In the genomic region with DNA sequence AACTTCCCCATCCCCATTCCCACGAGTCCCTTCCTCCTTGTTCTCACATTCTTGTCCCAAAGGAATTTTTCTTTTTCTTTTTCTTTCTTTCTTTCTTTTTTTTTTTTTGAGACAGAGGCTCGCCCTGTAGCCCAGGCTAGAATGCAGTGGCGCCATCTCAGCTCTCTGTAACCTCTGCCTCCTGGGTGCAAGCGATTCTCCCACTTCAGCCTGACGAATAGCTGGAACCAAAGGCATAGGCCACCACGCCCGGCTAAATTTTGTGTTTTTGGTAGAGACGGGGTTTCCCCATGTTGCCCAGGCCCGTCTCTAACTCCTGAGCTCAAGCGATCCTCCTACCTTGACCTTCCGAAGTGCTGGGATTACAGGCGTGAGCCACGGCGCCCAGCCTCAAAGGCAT, we compare ENCODE assay signal across 1 cellular context.
TF ChIP-seq lines count a peak whose summit lies in the region.

No MANE protein-coding gene starts in this region.

TF ChIP-seq in A549, 52 proteins besides CTCF, POLR2A, EP300 and RAD21 (continued from another document):
- TF ChIP-seq MYC (IDR thresholded peaks at IDR 0.05; ENCODE audit: borderline replicate concordance, low read length) = no peak
- TF ChIP-seq, protein P1, sequence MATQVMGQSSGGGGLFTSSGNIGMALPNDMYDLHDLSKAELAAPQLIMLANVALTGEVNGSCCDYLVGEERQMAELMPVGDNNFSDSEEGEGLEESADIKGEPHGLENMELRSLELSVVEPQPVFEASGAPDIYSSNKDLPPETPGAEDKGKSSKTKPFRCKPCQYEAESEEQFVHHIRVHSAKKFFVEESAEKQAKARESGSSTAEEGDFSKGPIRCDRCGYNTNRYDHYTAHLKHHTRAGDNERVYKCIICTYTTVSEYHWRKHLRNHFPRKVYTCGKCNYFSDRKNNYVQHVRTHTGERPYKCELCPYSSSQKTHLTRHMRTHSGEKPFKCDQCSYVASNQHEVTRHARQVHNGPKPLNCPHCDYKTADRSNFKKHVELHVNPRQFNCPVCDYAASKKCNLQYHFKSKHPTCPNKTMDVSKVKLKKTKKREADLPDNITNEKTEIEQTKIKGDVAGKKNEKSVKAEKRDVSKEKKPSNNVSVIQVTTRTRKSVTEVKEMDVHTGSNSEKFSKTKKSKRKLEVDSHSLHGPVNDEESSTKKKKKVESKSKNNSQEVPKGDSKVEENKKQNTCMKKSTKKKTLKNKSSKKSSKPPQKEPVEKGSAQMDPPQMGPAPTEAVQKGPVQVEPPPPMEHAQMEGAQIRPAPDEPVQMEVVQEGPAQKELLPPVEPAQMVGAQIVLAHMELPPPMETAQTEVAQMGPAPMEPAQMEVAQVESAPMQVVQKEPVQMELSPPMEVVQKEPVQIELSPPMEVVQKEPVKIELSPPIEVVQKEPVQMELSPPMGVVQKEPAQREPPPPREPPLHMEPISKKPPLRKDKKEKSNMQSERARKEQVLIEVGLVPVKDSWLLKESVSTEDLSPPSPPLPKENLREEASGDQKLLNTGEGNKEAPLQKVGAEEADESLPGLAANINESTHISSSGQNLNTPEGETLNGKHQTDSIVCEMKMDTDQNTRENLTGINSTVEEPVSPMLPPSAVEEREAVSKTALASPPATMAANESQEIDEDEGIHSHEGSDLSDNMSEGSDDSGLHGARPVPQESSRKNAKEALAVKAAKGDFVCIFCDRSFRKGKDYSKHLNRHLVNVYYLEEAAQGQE (IDR thresholded peaks at IDR 0.05) = no peak
- no peak for TF ChIP-seq KDM1A (IDR thresholded peaks at IDR 0.05; ENCODE audit: low read depth)
- no peak for TF ChIP-seq CBX2 (IDR thresholded peaks at IDR 0.05; ENCODE audit: borderline replicate concordance, low read depth)
- no peak for TF ChIP-seq RFX5 (IDR thresholded peaks at IDR 0.05)
- no peak for TF ChIP-seq EHMT2 (IDR thresholded peaks at IDR 0.05; ENCODE audit: low read depth)
